ENCODE assay signal across 7 cellular contexts in genomic region chr12:32598688-32599087, GRCh38.
"Had no signal": no experiment of that assay in that cellular context is flagged by ENCODE, and none has a peak within 500 bp of the region (broad histone marks: within the 10 kb centered on the region; RNA-seq: fewer than 3 reads in every experiment).

No MANE protein-coding gene starts in this region.

- H3K27ac Mint-ChIP-seq: H9 had no signal

- ATAC-seq: K562 had no signal

- FAIRE-seq: HTR-8/SVneo, K562 had no signal

- H3K4me3 Mint-ChIP-seq: H9 had no signal

- DNase-seq: GM23248, GOT3, H9, HCEC 1CT, IMR-90 had no signal
